2 cellular contexts compared by ENCODE assay signal in the genomic region with DNA sequence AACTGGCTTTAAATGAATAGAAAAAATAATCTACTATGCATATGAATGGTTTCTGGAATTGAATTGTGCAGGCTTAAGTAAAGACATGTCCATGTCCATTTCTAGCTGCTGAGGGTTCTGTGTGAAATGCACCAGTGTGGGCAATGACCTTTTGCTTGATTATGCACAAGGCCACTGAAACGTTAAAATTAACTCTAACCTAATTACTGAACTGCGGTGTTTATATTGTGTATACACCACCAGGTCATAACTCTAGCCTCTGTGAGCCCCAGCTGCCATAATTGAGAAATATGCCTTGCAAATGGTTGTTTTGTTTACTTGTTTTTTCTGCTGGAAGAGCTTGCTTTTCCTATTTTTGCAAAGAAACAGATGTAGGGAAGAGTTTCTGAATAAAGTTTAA.
TF ChIP-seq lines count a peak whose summit lies in the region.

No MANE protein-coding gene starts in this region.

TF ChIP-seq in liver, 16 proteins besides CTCF, POLR2A, EP300 and RAD21:
- peak; percentile 55 to 64 for TF ChIP-seq RXRA (IDR thresholded peaks at IDR 0.05)
- TF ChIP-seq, protein P1, sequence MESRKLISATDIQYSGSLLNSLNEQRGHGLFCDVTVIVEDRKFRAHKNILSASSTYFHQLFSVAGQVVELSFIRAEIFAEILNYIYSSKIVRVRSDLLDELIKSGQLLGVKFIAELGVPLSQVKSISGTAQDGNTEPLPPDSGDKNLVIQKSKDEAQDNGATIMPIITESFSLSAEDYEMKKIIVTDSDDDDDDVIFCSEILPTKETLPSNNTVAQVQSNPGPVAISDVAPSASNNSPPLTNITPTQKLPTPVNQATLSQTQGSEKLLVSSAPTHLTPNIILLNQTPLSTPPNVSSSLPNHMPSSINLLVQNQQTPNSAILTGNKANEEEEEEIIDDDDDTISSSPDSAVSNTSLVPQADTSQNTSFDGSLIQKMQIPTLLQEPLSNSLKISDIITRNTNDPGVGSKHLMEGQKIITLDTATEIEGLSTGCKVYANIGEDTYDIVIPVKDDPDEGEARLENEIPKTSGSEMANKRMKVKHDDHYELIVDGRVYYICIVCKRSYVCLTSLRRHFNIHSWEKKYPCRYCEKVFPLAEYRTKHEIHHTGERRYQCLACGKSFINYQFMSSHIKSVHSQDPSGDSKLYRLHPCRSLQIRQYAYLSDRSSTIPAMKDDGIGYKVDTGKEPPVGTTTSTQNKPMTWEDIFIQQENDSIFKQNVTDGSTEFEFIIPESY (IDR thresholded peaks at IDR 0.05): no peak
- peak; percentile 65 for TF ChIP-seq NR2F2 (IDR thresholded peaks at IDR 0.05)

TF ChIP-seq in HepG2, 621 proteins besides CTCF, POLR2A, EP300 and RAD21:
- TF ChIP-seq, protein P2, sequence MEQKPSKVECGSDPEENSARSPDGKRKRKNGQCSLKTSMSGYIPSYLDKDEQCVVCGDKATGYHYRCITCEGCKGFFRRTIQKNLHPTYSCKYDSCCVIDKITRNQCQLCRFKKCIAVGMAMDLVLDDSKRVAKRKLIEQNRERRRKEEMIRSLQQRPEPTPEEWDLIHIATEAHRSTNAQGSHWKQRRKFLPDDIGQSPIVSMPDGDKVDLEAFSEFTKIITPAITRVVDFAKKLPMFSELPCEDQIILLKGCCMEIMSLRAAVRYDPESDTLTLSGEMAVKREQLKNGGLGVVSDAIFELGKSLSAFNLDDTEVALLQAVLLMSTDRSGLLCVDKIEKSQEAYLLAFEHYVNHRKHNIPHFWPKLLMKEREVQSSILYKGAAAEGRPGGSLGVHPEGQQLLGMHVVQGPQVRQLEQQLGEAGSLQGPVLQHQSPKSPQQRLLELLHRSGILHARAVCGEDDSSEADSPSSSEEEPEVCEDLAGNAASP (CRISPR knock-in tag; IDR thresholded peaks at IDR 0.05; ENCODE audit: borderline replicate concordance): no peak
- TF ChIP-seq KLF15 (CRISPR knock-in tag; IDR thresholded peaks at IDR 0.05; ENCODE audit: borderline replicate concordance) (no peak), SMAD3 (CRISPR knock-in tag; IDR thresholded peaks at IDR 0.05) (no peak), SAFB2 (CRISPR knock-in tag; IDR thresholded peaks at IDR 0.05; ENCODE audit: borderline replicate concordance, low read depth) (no peak), MTA3 (CRISPR knock-in tag; IDR thresholded peaks at IDR 0.05) (no peak), MYNN (CRISPR knock-in tag; IDR thresholded peaks at IDR 0.05; ENCODE audit: low read depth) (no peak), RBAK (CRISPR knock-in tag; IDR thresholded peaks at IDR 0.05) (no peak), CHD2 (IDR thresholded peaks at IDR 0.05; ENCODE audit: low read depth, low read length) (no peak), NFE2L1 (CRISPR knock-in tag; IDR thresholded peaks at IDR 0.05; ENCODE audit: borderline replicate concordance) (no peak), ZZZ3 (CRISPR knock-in tag; IDR thresholded peaks at IDR 0.05; ENCODE audit: borderline replicate concordance) (no peak), HDAC1 (CRISPR knock-in tag; IDR thresholded peaks at IDR 0.05) (no peak), RFX1 (IDR thresholded peaks at IDR 0.05) (no peak), CBX5 (CRISPR knock-in tag; IDR thresholded peaks at IDR 0.05; ENCODE audit: borderline replicate concordance) (no peak)
- TF ChIP-seq, protein P3, sequence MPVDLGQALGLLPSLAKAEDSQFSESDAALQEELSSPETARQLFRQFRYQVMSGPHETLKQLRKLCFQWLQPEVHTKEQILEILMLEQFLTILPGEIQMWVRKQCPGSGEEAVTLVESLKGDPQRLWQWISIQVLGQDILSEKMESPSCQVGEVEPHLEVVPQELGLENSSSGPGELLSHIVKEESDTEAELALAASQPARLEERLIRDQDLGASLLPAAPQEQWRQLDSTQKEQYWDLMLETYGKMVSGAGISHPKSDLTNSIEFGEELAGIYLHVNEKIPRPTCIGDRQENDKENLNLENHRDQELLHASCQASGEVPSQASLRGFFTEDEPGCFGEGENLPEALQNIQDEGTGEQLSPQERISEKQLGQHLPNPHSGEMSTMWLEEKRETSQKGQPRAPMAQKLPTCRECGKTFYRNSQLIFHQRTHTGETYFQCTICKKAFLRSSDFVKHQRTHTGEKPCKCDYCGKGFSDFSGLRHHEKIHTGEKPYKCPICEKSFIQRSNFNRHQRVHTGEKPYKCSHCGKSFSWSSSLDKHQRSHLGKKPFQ (CRISPR knock-in tag; IDR thresholded peaks at IDR 0.05; ENCODE audit: insufficient replicate concordance): no peak
- TF ChIP-seq, protein P4, sequence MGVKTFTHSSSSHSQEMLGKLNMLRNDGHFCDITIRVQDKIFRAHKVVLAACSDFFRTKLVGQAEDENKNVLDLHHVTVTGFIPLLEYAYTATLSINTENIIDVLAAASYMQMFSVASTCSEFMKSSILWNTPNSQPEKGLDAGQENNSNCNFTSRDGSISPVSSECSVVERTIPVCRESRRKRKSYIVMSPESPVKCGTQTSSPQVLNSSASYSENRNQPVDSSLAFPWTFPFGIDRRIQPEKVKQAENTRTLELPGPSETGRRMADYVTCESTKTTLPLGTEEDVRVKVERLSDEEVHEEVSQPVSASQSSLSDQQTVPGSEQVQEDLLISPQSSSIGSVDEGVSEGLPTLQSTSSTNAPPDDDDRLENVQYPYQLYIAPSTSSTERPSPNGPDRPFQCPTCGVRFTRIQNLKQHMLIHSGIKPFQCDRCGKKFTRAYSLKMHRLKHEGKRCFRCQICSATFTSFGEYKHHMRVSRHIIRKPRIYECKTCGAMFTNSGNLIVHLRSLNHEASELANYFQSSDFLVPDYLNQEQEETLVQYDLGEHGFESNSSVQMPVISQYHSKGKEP (CRISPR knock-in tag; IDR thresholded peaks at IDR 0.05): no peak
